In genomic region chr6:168851460-168852103, GRCh38 we compare ENCODE assay signal across 9 cellular contexts.
A peak's percentile ranks its signal among the peaks of the same experiment; 100 is the strongest.
DNase-seq lines count a peak whose midpoint lies in the region; ATAC-seq and TF ChIP-seq lines count a peak whose summit lies in the region.
"Had no signal": no experiment of that assay in that cellular context is flagged by ENCODE, and none has a peak within 500 bp of the region (broad histone marks: within the 10 kb centered on the region; RNA-seq: fewer than 3 reads in every experiment).

No MANE protein-coding gene starts in this region.

- H3K4me1 Mint-ChIP-seq in natural killer cell, result peaks cover 21 to 32% of the 10 kb centered on the region in 2 donors
- H3K4me1 Mint-ChIP-seq in natural killer cell treated with Interleukin-12 subunit alpha and Interleukin-12 subunit beta and Interleukin-15 and Interleukin-18, amount 100 ng/mL, for 72 hours (ENCODE audit: low read depth in 2 of 2), result peaks cover 4 to 17% of the 10 kb centered on the region in 2 donors

- peak overlapping the region in 1 of 3 donors; percentile 18 for H3K27ac ChIP-seq in right lobe of liver

- ATAC-seq in natural killer cell (peak in 1 of 3 donors; percentile 40), right lobe of liver (peak; percentile 53 to 77 (median 66)), HG02885 (IDR thresholded peaks at IDR 0.05; ENCODE audit: poor library complexity, unreplicated experiment) (no peak)
- ATAC-seq in natural killer cell treated with Interleukin-12 subunit alpha and Interleukin-12 subunit beta and Interleukin-15 and Interleukin-18, amount 100 ng/mL, for 72 hours, result no peak

- intact Hi-C loops in natural killer cell (cut with micrococcal nuclease), result no loop called here
- intact Hi-C loops in right lobe of liver (cut with DNase I), result no loop called here

- H3K36me3 ChIP-seq in adipocyte (ENCODE audit: control insufficient read depth, insufficient read depth, low read length, severe bottlenecking) (no peaks in the 10 kb centered on the region), right lobe of liver (no peaks in the 10 kb centered on the region)

- peak overlapping the region; percentile 74 for H3K9ac ChIP-seq in adipocyte (ENCODE audit: low read length)

- H3K4me1 ChIP-seq in adipocyte (ENCODE audit: control insufficient read depth, insufficient read depth, low read length) (peaks cover 10% of the 10 kb centered on the region), right lobe of liver (no peaks in the 10 kb centered on the region)

- DNase-seq in natural killer cell, result no peak
- no peak for DNase-seq in natural killer cell treated with Interleukin-12 subunit alpha and Interleukin-12 subunit beta and Interleukin-15 and Interleukin-18, amount 100 ng/mL, for 72 hours (ENCODE audit: low spot score)
- DNase-seq in adipocyte (ENCODE audit: low read depth), result peak; percentile 66
- DNase-seq in right lobe of liver, result no peak
- no peak for DNase-seq in cerebellar nuclear complex (lab: John Stamatoyannopoulos, UW)
- DNase-seq in germinal center (ENCODE audit: low spot score), result no peak
- DNase-seq in stimulated activated CD4-positive, alpha-beta T cell treated with anti-CD3 and anti-CD28 coated beads, Interleukin-4, amount 100 ng/mL, for 24 hours, result no peak
- DNase-seq: stimulated activated CD8-positive, alpha-beta memory T cell treated with anti-CD3 and anti-CD28 coated beads, Interleukin-4, amount 100 ng/mL, for 48 hours had no signal

- H3K4me3 ChIP-seq in adipocyte (ENCODE audit: low read length) (peak overlapping the region; percentile 82), right lobe of liver (no peak overlapping the region)

- no peaks in the 10 kb centered on the region for H3K27me3 Mint-ChIP-seq in natural killer cell (ENCODE audit: low read depth in 2 of 2)
- no peaks in the 10 kb centered on the region for H3K27me3 Mint-ChIP-seq in natural killer cell treated with Interleukin-12 subunit alpha and Interleukin-12 subunit beta and Interleukin-15 and Interleukin-18, amount 100 ng/mL, for 72 hours

- no peaks in the 10 kb centered on the region for H3K9me3 ChIP-seq in adipocyte (ENCODE audit: control insufficient read depth, low read length)
- no peaks in the 10 kb centered on the region for H3K9me3 ChIP-seq in right lobe of liver

- no peaks in the 10 kb centered on the region for H3K36me3 Mint-ChIP-seq in natural killer cell
- peaks cover 5% of the 10 kb centered on the region for H3K36me3 Mint-ChIP-seq in natural killer cell treated with Interleukin-12 subunit alpha and Interleukin-12 subunit beta and Interleukin-15 and Interleukin-18, amount 100 ng/mL, for 72 hours

- TF ChIP-seq CTCF in natural killer cell (IDR thresholded peaks at IDR 0.05), result no peak
- no peak for TF ChIP-seq CTCF in right lobe of liver (IDR thresholded peaks at IDR 0.05)

- peak overlapping the region; percentile 55 for H3K4me3 Mint-ChIP-seq in natural killer cell
- H3K4me3 Mint-ChIP-seq in natural killer cell treated with Interleukin-12 subunit alpha and Interleukin-12 subunit beta and Interleukin-15 and Interleukin-18, amount 100 ng/mL, for 72 hours, result no peak overlapping the region

- no peak for TF ChIP-seq POLR2A in right lobe of liver (IDR thresholded peaks at IDR 0.05)

- H3K27ac Mint-ChIP-seq in natural killer cell, result peak overlapping the region in 1 of 2 donors; percentile 73
- H3K27ac Mint-ChIP-seq in natural killer cell treated with Interleukin-12 subunit alpha and Interleukin-12 subunit beta and Interleukin-15 and Interleukin-18, amount 100 ng/mL, for 72 hours, result no peak overlapping the region

- H3K9me3 Mint-ChIP-seq in natural killer cell, result no peaks in the 10 kb centered on the region
- H3K9me3 Mint-ChIP-seq in natural killer cell treated with Interleukin-12 subunit alpha and Interleukin-12 subunit beta and Interleukin-15 and Interleukin-18, amount 100 ng/mL, for 72 hours, result no peaks in the 10 kb centered on the region

- H3K27me3 ChIP-seq in adipocyte (replicated peaks; ENCODE audit: control insufficient read depth, insufficient read depth, low read length) (no peaks in the 10 kb centered on the region), right lobe of liver (no peaks in the 10 kb centered on the region)

- WGBS in right lobe of liver (ENCODE audit: insufficient coverage, low coverage, low lambda C conversion rate, missing lambda C conversion rate), result 35% methylated on average over 4 of the region's 9 CpGs

Comparison
In these comparisons a context has a peak if more than half of its experiments do, and no peak if none do; other contexts are left out.
1. ATAC-seq: peak in right lobe of liver (4 of 4); none in natural killer cell treated with Interleukin-12 subunit alpha and Interleukin-12 subunit beta and Interleukin-15 and Interleukin-18, amount 100 ng/mL, for 72 hours (0 of 2) and HG02885 (single experiment).